21 cellular contexts compared by ENCODE assay signal in genomic region chr6:6439778-6440177, GRCh38.
"Had no signal": no experiment of that assay in that cellular context is flagged by ENCODE, and none has a peak within 500 bp of the region (broad histone marks: within the 10 kb centered on the region; RNA-seq: fewer than 3 reads in every experiment).

No MANE protein-coding gene starts in this region.

- H3K36me3 ChIP-seq: gastroesophageal sphincter, heart right ventricle, left lung, prostate gland, sigmoid colon, tibial artery had no signal

- H3K4me3 ChIP-seq: dorsolateral prefrontal cortex, gastroesophageal sphincter, heart right ventricle, left lung, prostate gland, sigmoid colon, testis, tibial artery had no signal

- H3K27me3 ChIP-seq: dorsolateral prefrontal cortex, foreskin keratinocyte, gastroesophageal sphincter, heart right ventricle, left lung, sigmoid colon, testis, tibial artery had no signal

- H3K4me1 ChIP-seq: foreskin keratinocyte, gastroesophageal sphincter, left lung, prostate gland, sigmoid colon, testis, tibial artery had no signal

- ATAC-seq: foreskin keratinocyte; gastroesophageal sphincter; heart right ventricle; left cardiac atrium; left lung; naive thymus-derived CD4-positive, alpha-beta T cell; right cardiac atrium; stimulated activated memory B cell treated with anti-CD40 and anti-IgM and Interleukin-4, amounts not matched to agents 10 μg/mL and 1 μg/mL and 100 μg/mL, for 72 hours; stimulated activated naive CD8-positive, alpha-beta T cell treated with anti-CD3 and anti-CD28 coated beads, Interleukin-15, Interleukin-2, amounts not matched to agents 100 U/mL and 50 U/mL, for 24 hours had no signal

- H3K27ac ChIP-seq: foreskin keratinocyte, gastroesophageal sphincter, heart right ventricle, left lung, prostate gland, sigmoid colon, testis, tibial artery had no signal

- DNase-seq: dorsolateral prefrontal cortex; effector CD4-positive, alpha-beta T cell; foreskin keratinocyte; glutamatergic neuron; heart right ventricle; hippocampal formation; left cardiac atrium; left lung; mesenchymal stem cell; naive thymus-derived CD4-positive, alpha-beta T cell; right cardiac atrium; sigmoid colon; stimulated activated CD4-positive, alpha-beta T cell treated with anti-CD3 and anti-CD28 coated beads, Interleukin-2, amount 100 ng/mL, for 24 hours; stimulated activated CD4-positive, alpha-beta T cell treated with anti-CD3 and anti-CD28 coated beads, Interleukin-4, amount 100 ng/mL, for 24 hours; stimulated activated naive CD8-positive, alpha-beta T cell treated with anti-CD3 and anti-CD28 coated beads, Interleukin-15, Interleukin-2, amounts not matched to agents 100 U/mL and 50 U/mL, for 24 hours; substantia nigra; testis; tibial artery had no signal

- H3K9me3 ChIP-seq: gastroesophageal sphincter, prostate gland, testis, tibial artery had no signal
